ENCODE assay signal across 14 cellular contexts in genomic region chr3:32593903-32594525, GRCh38. TPM values are rescaled to one million over a fixed set of nuclear protein-coding genes. Genes with fewer than 3 reads are reported as not detected.
DNase-seq lines count a peak whose midpoint lies in the region; ATAC-seq and TF ChIP-seq lines count a peak whose summit lies in the region.
"Had no signal": no experiment of that assay in that cellular context is flagged by ENCODE, and none has a peak within 500 bp of the region (broad histone marks: within the 10 kb centered on the region; RNA-seq: fewer than 3 reads in every experiment).

No MANE protein-coding gene starts in this region.

- no peak overlapping the region for H3K27ac Mint-ChIP-seq in MCF 10A (ENCODE audit: low read depth, unreplicated experiment)
- no peak overlapping the region for H3K27ac Mint-ChIP-seq in activated T-helper 1 cell treated with anti-CD3 and anti-CD28 coated beads, Interleukin-12 subunit alpha, Interleukin-12 subunit beta, Interleukin-2, Interleukin-4 antibody, amounts not matched to agents 30 ng/mL and 10 ng/mL and 1 ng/mL, durations not matched to agents 14 hours and 24 hours and 36 hours

- BruUV-seq in MCF 10A (replicated peaks; lab: Mats Ljungman, UMichigan), result no TSS peak

- H3K4me3 Mint-ChIP-seq in MCF 10A (ENCODE audit: unreplicated experiment), result no peak overlapping the region
- no peak overlapping the region for H3K4me3 Mint-ChIP-seq in activated T-helper 1 cell treated with anti-CD3 and anti-CD28 coated beads, Interleukin-12 subunit alpha, Interleukin-12 subunit beta, Interleukin-2, Interleukin-4 antibody, amounts not matched to agents 30 ng/mL and 10 ng/mL and 1 ng/mL, durations not matched to agents 14 hours and 24 hours and 36 hours

- no peaks in the 10 kb centered on the region for H3K27me3 ChIP-seq in breast epithelium
- H3K27me3 ChIP-seq in upper lobe of right lung, result no peaks in the 10 kb centered on the region

- H3K27me3 Mint-ChIP-seq in MCF 10A (ENCODE audit: insufficient read depth, unreplicated experiment), result no peaks in the 10 kb centered on the region
- H3K27me3 Mint-ChIP-seq in activated T-helper 1 cell treated with anti-CD3 and anti-CD28 coated beads, Interleukin-12 subunit alpha, Interleukin-12 subunit beta, Interleukin-2, Interleukin-4 antibody, amounts not matched to agents 30 ng/mL and 10 ng/mL and 1 ng/mL, durations not matched to agents 14 hours and 24 hours and 36 hours (ENCODE audit: insufficient read depth), result peaks cover 15% of the 10 kb centered on the region

- ATAC-seq in upper lobe of right lung (peak; percentile 63), GM21423 (IDR thresholded peaks at IDR 0.05; ENCODE audit: unreplicated experiment) (no peak)

- no peaks in the 10 kb centered on the region for H3K4me1 ChIP-seq in breast epithelium
- no peaks in the 10 kb centered on the region for H3K4me1 ChIP-seq in upper lobe of right lung

- in situ Hi-C loops in astrocyte of the spinal cord (cut with HindIII; ENCODE audit: low sequenced_read_pairs), result no loop called here

- H3K27ac ChIP-seq in breast epithelium (no peak overlapping the region), upper lobe of right lung (no peak overlapping the region)

- H3K36me3 ChIP-seq in breast epithelium, result no peaks in the 10 kb centered on the region
- no peaks in the 10 kb centered on the region for H3K36me3 ChIP-seq in upper lobe of right lung

- TF ChIP-seq CTCF in MCF 10A (IDR thresholded peaks at IDR 0.05; ENCODE audit: unreplicated experiment), result no peak
- TF ChIP-seq CTCF in breast epithelium (IDR thresholded peaks at IDR 0.05), result no peak
- TF ChIP-seq CTCF in astrocyte of the spinal cord (IDR thresholded peaks at IDR 0.05; ENCODE audit: low read depth, low read length), result no peak
- no peak for TF ChIP-seq CTCF in foreskin fibroblast (IDR thresholded peaks at IDR 0.05; ENCODE audit: low read depth, low read length)
- no peak for TF ChIP-seq CTCF in upper lobe of right lung (IDR thresholded peaks at IDR 0.05)

- H3K9me3 Mint-ChIP-seq in MCF 10A (ENCODE audit: unreplicated experiment), result no peaks in the 10 kb centered on the region
- no peaks in the 10 kb centered on the region for H3K9me3 Mint-ChIP-seq in activated T-helper 1 cell treated with anti-CD3 and anti-CD28 coated beads, Interleukin-12 subunit alpha, Interleukin-12 subunit beta, Interleukin-2, Interleukin-4 antibody, amounts not matched to agents 30 ng/mL and 10 ng/mL and 1 ng/mL, durations not matched to agents 14 hours and 24 hours and 36 hours

- peaks cover 6% of the 10 kb centered on the region for H3K4me1 Mint-ChIP-seq in MCF 10A (ENCODE audit: insufficient read depth, unreplicated experiment)
- no peaks in the 10 kb centered on the region for H3K4me1 Mint-ChIP-seq in activated T-helper 1 cell treated with anti-CD3 and anti-CD28 coated beads, Interleukin-12 subunit alpha, Interleukin-12 subunit beta, Interleukin-2, Interleukin-4 antibody, amounts not matched to agents 30 ng/mL and 10 ng/mL and 1 ng/mL, durations not matched to agents 14 hours and 24 hours and 36 hours (ENCODE audit: low read depth)

- H3K9me3 ChIP-seq in breast epithelium, result no peaks in the 10 kb centered on the region
- no peaks in the 10 kb centered on the region for H3K9me3 ChIP-seq in upper lobe of right lung
- H3K9me3 ChIP-seq: Caco-2 had no signal

- CTCF ChIA-PET in MCF 10A (lab: Yijun Ruan, JAX), result interaction anchor here (0.6 to 0.9 kb wide), 2 partner anchors 43 to 480 kb away, joined by 3 to 4 read pairs; no protein-coding TSS in a partner anchor

- TF ChIP-seq POLR2A in breast epithelium (IDR thresholded peaks at IDR 0.05), result no peak

- POLR2A ChIA-PET in MCF 10A (lab: Yijun Ruan, JAX), result interaction anchor here (0.7 to 1.2 kb wide), 5 partner anchors 9 to 33 kb away, joined by 3 to 4 read pairs (median 3); no protein-coding TSS in a partner anchor

- DNase-seq in MCF 10A (ENCODE audit: unreplicated experiment) (peak; percentile 84), breast epithelium (ENCODE audit: low spot score in 2 of 2) (no peak), astrocyte of the spinal cord (ENCODE audit: low read depth, low spot score) (peak; percentile 26), foreskin fibroblast (peak; percentile 29 to 59), upper lobe of right lung (no peak), NCI-H748 (lab: John Stamatoyannopoulos, UW; ENCODE audit: unreplicated experiment) (no peak)
- no peak for DNase-seq in activated T-helper 1 cell treated with anti-CD3 and anti-CD28 coated beads, Interleukin-12 subunit alpha, Interleukin-12 subunit beta, Interleukin-2, Interleukin-4 antibody, amounts not matched to agents 30 ng/mL and 10 ng/mL and 1 ng/mL, durations not matched to agents 14 hours and 24 hours and 36 hours (ENCODE audit: low spot score)
- DNase-seq: 8988T; activated CD4-positive, alpha-beta T cell treated with anti-CD3 and anti-CD28 coated beads, Interleukin-2, amount 50 U/mL, for 1 hour; Caco-2; NCI-H1048; NCI-H446 treated with DMSO at 0.1 percent for 48 hours; T-helper 2 cell had no signal

- no peak overlapping the region for H3K4me3 ChIP-seq in breast epithelium
- no peak overlapping the region for H3K4me3 ChIP-seq in astrocyte of the spinal cord (ENCODE audit: low read depth, low read length)
- no peak overlapping the region for H3K4me3 ChIP-seq in foreskin fibroblast (ENCODE audit: low read depth in 1 of 2, low read length in 2 of 2)
- no peak overlapping the region for H3K4me3 ChIP-seq in upper lobe of right lung

- intact Hi-C loops in MCF 10A (cut with micrococcal nuclease), result no loop called here
- intact Hi-C loops in breast epithelium (cut with DNase I; ENCODE audit: low total_unique reads), result no loop called here
- intact Hi-C loops in upper lobe of right lung (cut with DNase I), result no loop called here
- intact Hi-C loops in activated T-helper 1 cell treated with anti-CD3 and anti-CD28 coated beads, Interleukin-12 subunit alpha, Interleukin-12 subunit beta, Interleukin-2, Interleukin-4 antibody, amounts not matched to agents 30 ng/mL and 10 ng/mL and 1 ng/mL, durations not matched to agents 14 hours and 24 hours and 36 hours (cut with micrococcal nuclease), result no loop called here

- H3K36me3 Mint-ChIP-seq in MCF 10A (ENCODE audit: insufficient read depth, unreplicated experiment), result no peaks in the 10 kb centered on the region
- H3K36me3 Mint-ChIP-seq in activated T-helper 1 cell treated with anti-CD3 and anti-CD28 coated beads, Interleukin-12 subunit alpha, Interleukin-12 subunit beta, Interleukin-2, Interleukin-4 antibody, amounts not matched to agents 30 ng/mL and 10 ng/mL and 1 ng/mL, durations not matched to agents 14 hours and 24 hours and 36 hours (ENCODE audit: low read depth), result no peaks in the 10 kb centered on the region

RNA-seq across cellular contexts. Expression of gene DYNC1LI1, which starts 23.4 kb away (rescaled TPM):
- 39.1 and 47.6 TPM in 2 replicates for total RNA-seq in MCF 10A (2022)
- total RNA-seq in breast epithelium, result 10 to 100 TPM; 25.3 to 35.7 (median 31.8) TPM
- total RNA-seq in upper lobe of right lung, result 37.8 TPM
- 35.9 and 43.3 TPM in 2 replicates for total RNA-seq in activated T-helper 1 cell treated with anti-CD3 and anti-CD28 coated beads, Interleukin-12 subunit alpha, Interleukin-12 subunit beta, Interleukin-2, Interleukin-4 antibody, amounts not matched to agents 30 ng/mL and 10 ng/mL and 1 ng/mL, durations not matched to agents 14 hours and 24 hours and 36 hours

Comparison
In these comparisons a context has a peak if more than half of its experiments do, and no peak if none do; other contexts are left out.
1. DNase-seq: peak in MCF 10A (single experiment), astrocyte of the spinal cord (single experiment) and foreskin fibroblast (2 of 2); none in breast epithelium (0 of 2), upper lobe of right lung (single experiment), NCI-H748 (single experiment) and activated T-helper 1 cell treated with anti-CD3 and anti-CD28 coated beads, Interleukin-12 subunit alpha, Interleukin-12 subunit beta, Interleukin-2, Interleukin-4 antibody, amounts not matched to agents 30 ng/mL and 10 ng/mL and 1 ng/mL, durations not matched to agents 14 hours and 24 hours and 36 hours (single experiment).